ENCODE assay signal across 8 cellular contexts in the genomic region with DNA sequence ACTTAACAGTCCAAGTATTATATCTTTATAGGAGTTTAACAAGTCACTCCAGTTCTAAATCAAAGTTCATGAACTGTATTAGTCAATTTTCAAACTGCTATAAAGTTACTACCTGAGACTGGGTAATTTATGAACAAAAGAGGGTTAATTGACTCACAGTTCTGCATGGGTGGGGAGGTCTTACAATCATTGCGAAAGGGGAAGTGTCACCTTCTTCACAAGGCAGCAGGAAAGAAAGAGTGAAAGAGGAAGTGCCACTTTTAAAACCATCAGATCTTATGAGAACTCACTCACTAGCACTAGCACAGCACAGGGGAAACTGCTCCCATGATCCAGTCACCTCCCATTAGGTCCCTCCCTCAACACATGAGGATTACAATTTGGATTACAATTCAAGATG.
DNase-seq lines count a peak whose midpoint lies in the region; ATAC-seq and TF ChIP-seq lines count a peak whose summit lies in the region.

No MANE protein-coding gene starts in this region.

- peaks cover 2% of the 10 kb centered on the region for H3K36me3 Mint-ChIP-seq in IgD-negative memory B cell

- H3K27ac Mint-ChIP-seq in IgD-negative memory B cell, result peak overlapping the region in 2 of 3 donors; percentile 13 to 86

- peak overlapping the region in 3 of 4 donors; percentile 8 to 81 (median 69) for H3K4me3 Mint-ChIP-seq in IgD-negative memory B cell

- DNase-seq in germinal center (ENCODE audit: low spot score), result peak; percentile 25
- DNase-seq in NCI-H2029 (lab: John Stamatoyannopoulos, UW), result no peak
- no peak for DNase-seq in anterior cingulate cortex (lab: John Stamatoyannopoulos, UW)
- DNase-seq in dedifferentiated amniotic fluid mesenchymal stem cell (ENCODE audit: extremely low spot score), result no peak

- peaks cover 7 to 9% (median 9%) of the 10 kb centered on the region in 3 donors for H3K9me3 Mint-ChIP-seq in IgD-negative memory B cell

- peak; percentile 100 for ATAC-seq in GM18502 (IDR thresholded peaks at IDR 0.05; ENCODE audit: poor library complexity, unreplicated experiment)
- ATAC-seq in GM21723 (IDR thresholded peaks at IDR 0.05; ENCODE audit: unreplicated experiment), result peak; percentile 100
- ATAC-seq in SK-N-SH treated with all-trans-retinoic acid at 6 μM for 48 hours, result no peak

- H3K4me1 Mint-ChIP-seq in IgD-negative memory B cell, result peaks cover 13 to 19% (median 19%) of the 10 kb centered on the region in 3 donors

- H3K27me3 Mint-ChIP-seq in IgD-negative memory B cell, result no peaks in the 10 kb centered on the region

TF ChIP-seq in SK-N-SH treated with all-trans-retinoic acid at 6 μM for 48 hours, 23 proteins besides CTCF, POLR2A, EP300 and RAD21:
- TF ChIP-seq, protein P1, sequence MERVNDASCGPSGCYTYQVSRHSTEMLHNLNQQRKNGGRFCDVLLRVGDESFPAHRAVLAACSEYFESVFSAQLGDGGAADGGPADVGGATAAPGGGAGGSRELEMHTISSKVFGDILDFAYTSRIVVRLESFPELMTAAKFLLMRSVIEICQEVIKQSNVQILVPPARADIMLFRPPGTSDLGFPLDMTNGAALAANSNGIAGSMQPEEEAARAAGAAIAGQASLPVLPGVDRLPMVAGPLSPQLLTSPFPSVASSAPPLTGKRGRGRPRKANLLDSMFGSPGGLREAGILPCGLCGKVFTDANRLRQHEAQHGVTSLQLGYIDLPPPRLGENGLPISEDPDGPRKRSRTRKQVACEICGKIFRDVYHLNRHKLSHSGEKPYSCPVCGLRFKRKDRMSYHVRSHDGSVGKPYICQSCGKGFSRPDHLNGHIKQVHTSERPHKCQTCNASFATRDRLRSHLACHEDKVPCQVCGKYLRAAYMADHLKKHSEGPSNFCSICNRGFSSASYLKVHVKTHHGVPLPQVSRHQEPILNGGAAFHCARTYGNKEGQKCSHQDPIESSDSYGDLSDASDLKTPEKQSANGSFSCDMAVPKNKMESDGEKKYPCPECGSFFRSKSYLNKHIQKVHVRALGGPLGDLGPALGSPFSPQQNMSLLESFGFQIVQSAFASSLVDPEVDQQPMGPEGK (CRISPR knock-in tag; IDR thresholded peaks at IDR 0.05; ENCODE audit: borderline replicate concordance), result no peak
- TF ChIP-seq ZNF8 (CRISPR knock-in tag; IDR thresholded peaks at IDR 0.05) (no peak), ISL1 (CRISPR knock-in tag; IDR thresholded peaks at IDR 0.05) (no peak), ESRRG (CRISPR knock-in tag; IDR thresholded peaks at IDR 0.05) (no peak), RARB (CRISPR knock-in tag; IDR thresholded peaks at IDR 0.05) (no peak), ZNF70 (CRISPR knock-in tag; IDR thresholded peaks at IDR 0.05) (no peak), TCF4 (CRISPR knock-in tag; IDR thresholded peaks at IDR 0.05; ENCODE audit: borderline replicate concordance) (no peak), CSDC2 (CRISPR knock-in tag; IDR thresholded peaks at IDR 0.05) (no peak), SNAI2 (CRISPR knock-in tag; IDR thresholded peaks at IDR 0.05) (no peak), PPARA (CRISPR knock-in tag; IDR thresholded peaks at IDR 0.05; ENCODE audit: borderline replicate concordance) (no peak), ZFP3 (CRISPR knock-in tag; IDR thresholded peaks at IDR 0.05) (no peak), TOX (CRISPR knock-in tag; IDR thresholded peaks at IDR 0.05; ENCODE audit: borderline replicate concordance) (no peak), GLIS3 (CRISPR knock-in tag; IDR thresholded peaks at IDR 0.05) (no peak), OSR1 (CRISPR knock-in tag; IDR thresholded peaks at IDR 0.05) (no peak), ZC3H10 (CRISPR knock-in tag; IDR thresholded peaks at IDR 0.05) (no peak), BACH2 (CRISPR knock-in tag; IDR thresholded peaks at IDR 0.05; ENCODE audit: borderline replicate concordance) (no peak), ARNTL (CRISPR knock-in tag; IDR thresholded peaks at IDR 0.05; ENCODE audit: borderline replicate concordance, low read depth) (no peak), ZNF565 (CRISPR knock-in tag; conservative IDR thresholded peaks at IDR 0.05; ENCODE audit: low read depth) (no peak)
- TF ChIP-seq, protein P2, sequence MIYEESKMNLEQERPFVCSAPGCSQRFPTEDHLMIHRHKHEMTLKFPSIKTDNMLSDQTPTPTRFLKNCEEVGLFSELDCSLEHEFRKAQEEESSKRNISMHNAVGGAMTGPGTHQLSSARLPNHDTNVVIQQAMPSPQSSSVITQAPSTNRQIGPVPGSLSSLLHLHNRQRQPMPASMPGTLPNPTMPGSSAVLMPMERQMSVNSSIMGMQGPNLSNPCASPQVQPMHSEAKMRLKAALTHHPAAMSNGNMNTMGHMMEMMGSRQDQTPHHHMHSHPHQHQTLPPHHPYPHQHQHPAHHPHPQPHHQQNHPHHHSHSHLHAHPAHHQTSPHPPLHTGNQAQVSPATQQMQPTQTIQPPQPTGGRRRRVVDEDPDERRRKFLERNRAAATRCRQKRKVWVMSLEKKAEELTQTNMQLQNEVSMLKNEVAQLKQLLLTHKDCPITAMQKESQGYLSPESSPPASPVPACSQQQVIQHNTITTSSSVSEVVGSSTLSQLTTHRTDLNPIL (CRISPR knock-in tag; IDR thresholded peaks at IDR 0.05; ENCODE audit: low read depth), result no peak
- TF ChIP-seq, protein P3, sequence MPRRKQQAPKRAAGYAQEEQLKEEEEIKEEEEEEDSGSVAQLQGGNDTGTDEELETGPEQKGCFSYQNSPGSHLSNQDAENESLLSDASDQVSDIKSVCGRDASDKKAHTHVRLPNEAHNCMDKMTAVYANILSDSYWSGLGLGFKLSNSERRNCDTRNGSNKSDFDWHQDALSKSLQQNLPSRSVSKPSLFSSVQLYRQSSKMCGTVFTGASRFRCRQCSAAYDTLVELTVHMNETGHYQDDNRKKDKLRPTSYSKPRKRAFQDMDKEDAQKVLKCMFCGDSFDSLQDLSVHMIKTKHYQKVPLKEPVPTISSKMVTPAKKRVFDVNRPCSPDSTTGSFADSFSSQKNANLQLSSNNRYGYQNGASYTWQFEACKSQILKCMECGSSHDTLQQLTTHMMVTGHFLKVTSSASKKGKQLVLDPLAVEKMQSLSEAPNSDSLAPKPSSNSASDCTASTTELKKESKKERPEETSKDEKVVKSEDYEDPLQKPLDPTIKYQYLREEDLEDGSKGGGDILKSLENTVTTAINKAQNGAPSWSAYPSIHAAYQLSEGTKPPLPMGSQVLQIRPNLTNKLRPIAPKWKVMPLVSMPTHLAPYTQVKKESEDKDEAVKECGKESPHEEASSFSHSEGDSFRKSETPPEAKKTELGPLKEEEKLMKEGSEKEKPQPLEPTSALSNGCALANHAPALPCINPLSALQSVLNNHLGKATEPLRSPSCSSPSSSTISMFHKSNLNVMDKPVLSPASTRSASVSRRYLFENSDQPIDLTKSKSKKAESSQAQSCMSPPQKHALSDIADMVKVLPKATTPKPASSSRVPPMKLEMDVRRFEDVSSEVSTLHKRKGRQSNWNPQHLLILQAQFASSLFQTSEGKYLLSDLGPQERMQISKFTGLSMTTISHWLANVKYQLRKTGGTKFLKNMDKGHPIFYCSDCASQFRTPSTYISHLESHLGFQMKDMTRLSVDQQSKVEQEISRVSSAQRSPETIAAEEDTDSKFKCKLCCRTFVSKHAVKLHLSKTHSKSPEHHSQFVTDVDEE (CRISPR knock-in tag; IDR thresholded peaks at IDR 0.05), result no peak
